24 cellular contexts compared by ENCODE assay signal in genomic region chr7:116128139-116128538, GRCh38.
"Had no signal": no experiment of that assay in that cellular context is flagged by ENCODE, and none has a peak within 500 bp of the region (broad histone marks: within the 10 kb centered on the region; RNA-seq: fewer than 3 reads in every experiment).

No MANE protein-coding gene starts in this region.

- H2AFZ ChIP-seq: hepatocyte had no signal

- H3K79me2 ChIP-seq: hepatocyte had no signal

- H3K27me3 ChIP-seq: colonic mucosa, dorsolateral prefrontal cortex, esophagus muscularis mucosa, gastroesophageal sphincter, heart left ventricle, hepatocyte, left lung had no signal

- H3K9me3 ChIP-seq: colonic mucosa had no signal

- H3K27ac ChIP-seq: colonic mucosa, dorsolateral prefrontal cortex, esophagus muscularis mucosa, foreskin keratinocyte, gastroesophageal sphincter, heart left ventricle, hepatocyte, left lung, lower lobe of right lung had no signal

- ATAC-seq: foreskin keratinocyte, gastroesophageal sphincter, heart left ventricle, left cardiac atrium, left lung, left ventricle myocardium superior, lower lobe of right lung, mucosa of descending colon had no signal

- H3K4me3 ChIP-seq: colonic mucosa, dorsolateral prefrontal cortex, esophagus muscularis mucosa, gastroesophageal sphincter, heart left ventricle, hepatocyte, left lung, lower lobe of right lung, mucosa of descending colon had no signal

- H3K4me1 ChIP-seq: colonic mucosa, foreskin keratinocyte, gastroesophageal sphincter, heart left ventricle, left lung, lower lobe of right lung had no signal

- H3K36me3 ChIP-seq: colonic mucosa, esophagus muscularis mucosa, gastroesophageal sphincter, heart left ventricle, left lung, lower lobe of right lung had no signal

- H3K4me2 ChIP-seq: hepatocyte had no signal

- DNase-seq: colonic mucosa; cortex of kidney; dermis blood vessel endothelial cell; dorsolateral prefrontal cortex; effector CD4-positive, alpha-beta T cell; effector memory CD4-positive, alpha-beta T cell; foreskin keratinocyte; heart left ventricle; hypothalamus; immature natural killer cell; left cardiac atrium; left lung; left ventricle myocardium superior; lower lobe of right lung; mesenchymal stem cell; midbrain; mucosa of descending colon; naive B cell had no signal

- FAIRE-seq: endothelial cell of umbilical vein, frontal cortex, keratinocyte had no signal
